10 cellular contexts compared by ENCODE assay signal in the genomic region with DNA sequence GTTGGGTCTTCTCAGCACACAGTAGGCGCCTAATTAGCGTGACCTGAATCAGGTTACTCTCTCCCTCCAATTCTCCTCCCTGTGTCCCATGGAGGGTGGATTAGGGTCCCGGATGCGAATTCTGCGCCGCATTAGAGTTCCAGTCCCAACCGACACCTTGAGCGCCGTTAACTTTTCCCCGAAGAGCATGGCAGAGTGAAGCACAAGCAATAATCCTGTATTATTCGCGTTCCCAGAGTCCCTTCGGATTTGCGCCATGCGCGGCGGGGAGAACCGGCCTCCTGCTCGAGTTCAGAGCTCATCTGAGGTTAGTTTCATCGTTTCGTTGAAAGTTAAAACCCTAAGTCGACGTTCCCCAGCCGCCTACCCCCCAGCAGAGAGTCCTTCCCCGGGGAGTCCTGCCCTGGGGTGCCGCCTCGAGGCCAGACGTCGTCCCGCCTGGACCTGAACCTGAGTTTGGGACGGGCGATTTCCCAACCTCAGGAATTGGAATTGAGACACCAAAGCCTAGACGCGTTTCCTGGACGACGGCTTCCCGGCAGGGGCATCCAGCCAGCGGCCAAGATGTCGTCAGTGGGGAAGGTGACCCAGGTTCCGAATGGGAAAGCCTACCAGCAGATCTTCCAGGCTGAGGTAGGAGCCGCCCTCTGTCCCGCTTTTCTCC. TPM values are rescaled to one million over a fixed set of nuclear protein-coding genes. Genes with fewer than 3 reads are reported as not detected.
A peak's percentile ranks its signal among the peaks of the same experiment; 100 is the strongest.
DNase-seq lines count a peak whose midpoint lies in the region; ATAC-seq and TF ChIP-seq lines count a peak whose summit lies in the region.
"Had no signal": no experiment of that assay in that cellular context is flagged by ENCODE, and none has a peak within 500 bp of the region (broad histone marks: within the 10 kb centered on the region; RNA-seq: fewer than 3 reads in every experiment).

A gene (plus strand): TSS at position 160 of the 664 bp plus-strand sequence. CDS start 405 bp downstream, at position 565.

- no peaks in the 10 kb centered on the region for H3K9me3 ChIP-seq in NT2/D1 (ENCODE audit: insufficient read depth, low read length)
- H3K9me3 ChIP-seq in esophagus squamous epithelium = no peaks in the 10 kb centered on the region
- no peaks in the 10 kb centered on the region for H3K9me3 ChIP-seq in suprapubic skin
- H3K9me3 ChIP-seq: MG63 had no signal

- TF ChIP-seq POLR2A in esophagus squamous epithelium (IDR thresholded peaks at IDR 0.05) = no peak
- no peak for TF ChIP-seq POLR2A in suprapubic skin (IDR thresholded peaks at IDR 0.05)

- H3K4me1 ChIP-seq in NT2/D1 (ENCODE audit: insufficient read depth, insufficient read length) = peaks cover 17% of the 10 kb centered on the region
- H3K4me1 ChIP-seq in esophagus squamous epithelium = peaks cover 0 to 16% (median 4%) of the 10 kb centered on the region in 3 donors
- H3K4me1 ChIP-seq in suprapubic skin = peaks cover 11% of the 10 kb centered on the region

- WGBS in esophagus squamous epithelium, 2 donors = 28 to 49% methylated on average over 20 to 29 of the region's 42 CpGs
- WGBS in suprapubic skin = 28% methylated on average over 28 of the region's 42 CpGs

- peak within 1 kb of the TSS; percentile 4 for H3K9ac ChIP-seq in NT2/D1 (ENCODE audit: insufficient read length, low read depth)

- intact Hi-C loops in esophagus squamous epithelium (cut with DNase I) = no loop called here

- H3K27ac ChIP-seq in esophagus squamous epithelium = no peak within 1 kb of the TSS
- H3K27ac ChIP-seq in suprapubic skin = no peak within 1 kb of the TSS

- no peaks in the 10 kb centered on the region for H3K36me3 ChIP-seq in NT2/D1 (ENCODE audit: insufficient read depth, insufficient read length, low read length)
- peaks cover 0 to 35% (median 0%) of the 10 kb centered on the region in 3 donors for H3K36me3 ChIP-seq in esophagus squamous epithelium
- peaks cover 20% of the 10 kb centered on the region for H3K36me3 ChIP-seq in suprapubic skin
- H3K36me3 ChIP-seq: MG63 had no signal

- TF ChIP-seq CTCF in esophagus squamous epithelium (IDR thresholded peaks at IDR 0.05) (no peak), suprapubic skin (IDR thresholded peaks at IDR 0.05) (no peak)

- no peaks in the 10 kb centered on the region for H3K27me3 ChIP-seq in NT2/D1 (ENCODE audit: insufficient read depth, insufficient read length)
- H3K27me3 ChIP-seq in esophagus squamous epithelium = peaks cover 0 to 5% (median 0%) of the 10 kb centered on the region in 4 donors
- H3K27me3 ChIP-seq in suprapubic skin = no peaks in the 10 kb centered on the region
- H3K27me3 ChIP-seq: MG63 had no signal

- TF ChIP-seq EP300 in suprapubic skin (IDR thresholded peaks at IDR 0.05) = no peak

- no peak within 1 kb of the TSS for H3K4me3 ChIP-seq in NT2/D1 (ENCODE audit: insufficient read length, low read depth)
- H3K4me3 ChIP-seq in esophagus squamous epithelium = peak within 1 kb of the TSS in 3 of 4 donors; percentile 22 to 39 (median 29)
- H3K4me3 ChIP-seq in suprapubic skin = peak within 1 kb of the TSS; percentile 30
- H3K4me3 ChIP-seq: MG63 had no signal

- ATAC-seq in HG03097 (IDR thresholded peaks at IDR 0.05; ENCODE audit: low FRiP score, unreplicated experiment) = no peak

- DNase-seq in NT2/D1 (ENCODE audit: low read depth, low spot score) (no peak), esophagus squamous epithelium (lab: John Stamatoyannopoulos, UW) (no peak), medulla oblongata (ENCODE audit: extremely low spot score) (peak; percentile 4), suprapubic skin (ENCODE audit: low spot score in 2 of 2) (no peak), superior temporal gyrus (ENCODE audit: extremely low spot score) (no peak), foreskin melanocyte (no peak), NCI-H82 treated with DMSO at 0.1 percent for 48 hours (lab: John Stamatoyannopoulos, UW; ENCODE audit: unreplicated experiment) (no peak)
- DNase-seq: activated CD4-positive, CD25-positive, alpha-beta regulatory T cell treated with anti-CD3 and anti-CD28 coated beads, Interleukin-2, amount 50 U/mL, for 72 hours; MG63 had no signal

RNA-seq across cellular contexts. Expression of the gene that starts here (rescaled TPM):
- total RNA-seq in esophagus squamous epithelium = 1 to 10 TPM in 2 of 4 donors, under 1 TPM in 1, not detected in 1; 0.88 to 4.8 (median 2.7) TPM
- total RNA-seq in suprapubic skin = 1 to 10 TPM in 3 of 4 donors, under 1 TPM in 1; 0.91 to 5.2 (median 2.4) TPM
